In the genomic region with DNA sequence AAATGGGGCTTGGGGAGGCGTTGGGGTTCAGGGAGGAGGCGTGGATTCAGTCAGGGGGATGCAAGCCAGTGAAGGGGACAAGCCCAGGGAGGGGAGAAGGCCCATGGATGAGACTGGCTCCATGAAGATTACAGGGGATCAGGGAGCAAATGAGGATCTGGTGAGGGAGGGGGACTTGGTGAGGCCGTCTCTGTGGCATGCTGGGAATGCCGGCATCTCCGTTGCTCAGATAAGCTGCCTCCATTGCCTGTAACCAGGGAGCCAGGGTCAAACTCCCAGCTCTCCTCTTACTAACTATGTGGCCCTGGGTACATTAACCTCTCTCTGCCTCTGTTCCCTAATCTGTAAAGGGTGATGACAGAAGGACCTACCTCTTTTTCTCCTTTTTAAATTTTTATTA, we compare ENCODE assay signal across 24 cellular contexts. TPM values are rescaled to one million over a fixed set of nuclear protein-coding genes. Genes with fewer than 3 reads are reported as not detected.
DNase-seq lines count a peak whose midpoint lies in the region; ATAC-seq, FAIRE-seq and TF ChIP-seq lines count a peak whose summit lies in the region.
"Had no signal": no experiment of that assay in that cellular context is flagged by ENCODE, and none has a peak within 500 bp of the region (broad histone marks: within the 10 kb centered on the region; RNA-seq: fewer than 3 reads in every experiment).

No MANE protein-coding gene starts in this region.

- POLR2A ChIA-PET in HepG2 (lab: Yijun Ruan, JAX) (no interaction called here), T-cell (lab: Charles Lee) (no interaction called here)

- H2AFZ ChIP-seq in HepG2 (ENCODE audit: low read length), result no peak overlapping the region

- no peak overlapping the region for H3K4me3 ChIP-seq in liver (ENCODE audit: low read depth in 1 of 3, low read length in 3 of 3)
- no peak overlapping the region for H3K4me3 ChIP-seq in HepG2 (replicated peaks in 1 of 3; ENCODE audit: insufficient read depth in 1 of 3, low read depth in 2 of 3, low read length in 3 of 3)
- H3K4me3 ChIP-seq in upper lobe of right lung, result no peak overlapping the region
- H3K4me3 ChIP-seq: gastroesophageal sphincter, SK-N-MC had no signal

- TF ChIP-seq EP300 in HepG2 (IDR thresholded peaks at IDR 0.05; ENCODE audit: low read depth in 2 of 2, low read length in 2 of 2) (no peak), HepG2 (CRISPR knock-in tag; IDR thresholded peaks at IDR 0.05; ENCODE audit: borderline replicate concordance) (no peak)

- no peaks in the 10 kb centered on the region for H3K9me3 ChIP-seq in liver (ENCODE audit: control insufficient read depth in 4 of 4, low read length in 3 of 4)
- H3K9me3 ChIP-seq in HepG2 (ENCODE audit: low read length), result no peaks in the 10 kb centered on the region
- H3K9me3 ChIP-seq in upper lobe of right lung, result no peaks in the 10 kb centered on the region
- H3K9me3 ChIP-seq: gastroesophageal sphincter had no signal

- no peak overlapping the region for H3K27ac ChIP-seq in liver (ENCODE audit: low read depth in 1 of 2, low read length in 2 of 2)
- H3K27ac ChIP-seq in HepG2 (ENCODE audit: extremely low read length, insufficient read depth, low read length), result no peak overlapping the region
- peak overlapping the region; percentile 1 for H3K27ac ChIP-seq in upper lobe of right lung
- H3K27ac ChIP-seq: epithelial cell of prostate, SK-N-MC had no signal

- intact Hi-C loops in HepG2 (cut with micrococcal nuclease; ENCODE audit: unreplicated experiment) (no loop called here), upper lobe of right lung (cut with DNase I) (loop anchor here (5.0 kb wide), 1 partner anchor 103 kb away; no protein-coding TSS in a partner anchor)

- CTCF ChIA-PET in HepG2 (lab: Yijun Ruan, JAX; ENCODE audit: low intra/inter-chr PET ratio, low total read pairs) (interaction anchor here (2.9 kb wide), 1 partner anchor 104 kb away, joined by 37 read pairs; no protein-coding TSS in a partner anchor), T-cell (lab: Charles Lee) (interaction anchor here (0.7 to 3.0 kb wide), 12 partner anchors 8 to 247 kb away, joined by 3 to 38 read pairs (median 5); a partner anchor contains a TSS)

- TF ChIP-seq CTCF in liver (IDR thresholded peaks at IDR 0.05; ENCODE audit: low read depth, low read length, missing input control), result no peak
- no peak for TF ChIP-seq CTCF in HepG2 (CRISPR knock-in tag; IDR thresholded peaks at IDR 0.05)
- no peak for TF ChIP-seq CTCF in upper lobe of right lung (IDR thresholded peaks at IDR 0.05)

- ATAC-seq in HepG2 (no peak), T-cell (replicated peaks in 1 of 4) (no peak), upper lobe of right lung (no peak), HG03280 (IDR thresholded peaks at IDR 0.05; ENCODE audit: unreplicated experiment) (no peak)
- ATAC-seq: gastroesophageal sphincter had no signal

- H3K4me3 Mint-ChIP-seq in T-cell, result no peak overlapping the region
- H3K4me3 Mint-ChIP-seq: activated T-helper 1 cell treated with anti-CD3 and anti-CD28 coated beads, Interleukin-12 subunit alpha, Interleukin-12 subunit beta, Interleukin-2, Interleukin-4 antibody, amounts not matched to agents 30 ng/mL and 10 ng/mL and 1 ng/mL, durations not matched to agents 14 hours and 24 hours and 36 hours had no signal

- no peak overlapping the region for H3K4me2 ChIP-seq in HepG2 (ENCODE audit: low read depth, low read length)

- H3K36me3 ChIP-seq in liver (ENCODE audit: control insufficient read depth in 4 of 4, insufficient read depth in 3 of 4, low read depth in 1 of 4, low read length in 3 of 4), result peaks cover 0 to 32% (median 2%) of the 10 kb centered on the region in 4 donors
- peaks cover 34 to 66% of the 10 kb centered on the region in 2 experiments for H3K36me3 ChIP-seq in HepG2 (replicated peaks in 1 of 2; ENCODE audit: control insufficient read depth in 1 of 2, insufficient read depth in 2 of 2, low read length in 2 of 2)
- peaks cover 88% of the 10 kb centered on the region for H3K36me3 ChIP-seq in upper lobe of right lung

- H3K9ac ChIP-seq in liver (ENCODE audit: low read depth in 1 of 2, low read length in 2 of 2) (no peak overlapping the region), HepG2 (ENCODE audit: insufficient read depth, low read depth, low read length) (no peak overlapping the region)

- DNase-seq in HepG2 (ENCODE audit: low spot score) (no peak), T-cell (no peak), islet precursor cell (peak; percentile 79), upper lobe of right lung (peak; percentile 19), NCI-H774 (lab: John Stamatoyannopoulos, UW) (no peak), DMS53 treated with DMSO at 0.1 percent for 48 hours (lab: John Stamatoyannopoulos, UW; ENCODE audit: unreplicated experiment) (no peak)
- DNase-seq: activated CD4-positive, alpha-beta T cell treated with anti-CD3 and anti-CD28 coated beads, Interleukin-2, amount 50 U/mL, for 48 hours; amygdala; cortex of kidney; DMS153; NCI-H1694 treated with DMSO at 0.1 percent for 48 hours; nucleus accumbens; stimulated activated CD4-positive, alpha-beta T cell treated with anti-CD3 and anti-CD28 coated beads, Interleukin-4, amount 100 ng/mL, for 24 hours had no signal

- no peaks in the 10 kb centered on the region for H3K79me2 ChIP-seq in HepG2 (ENCODE audit: insufficient read depth, low read length)

- H3K27me3 ChIP-seq in liver (ENCODE audit: control insufficient read depth in 4 of 4, insufficient read depth in 4 of 4, low read length in 3 of 4), result no peaks in the 10 kb centered on the region
- H3K27me3 ChIP-seq in HepG2 (ENCODE audit: control insufficient read depth in 1 of 2, insufficient read depth in 2 of 2, low read length in 2 of 2), result no peaks in the 10 kb centered on the region
- H3K27me3 ChIP-seq in upper lobe of right lung, result no peaks in the 10 kb centered on the region
- H3K27me3 ChIP-seq: gastroesophageal sphincter had no signal

- peaks cover 44 to 55% (median 52%) of the 10 kb centered on the region in 3 donors for H3K4me1 Mint-ChIP-seq in T-cell

- H3K27me3 Mint-ChIP-seq in T-cell, result no peaks in the 10 kb centered on the region

- peaks cover 21% of the 10 kb centered on the region for H3K36me3 Mint-ChIP-seq in T-cell

- TF ChIP-seq RAD21 in liver (IDR thresholded peaks at IDR 0.05) (no peak), HepG2 (CRISPR knock-in tag; IDR thresholded peaks at IDR 0.05) (no peak)

- H3K4me1 ChIP-seq in liver (ENCODE audit: control insufficient read depth in 4 of 4, insufficient read depth in 4 of 4, low read length in 3 of 4) (no peaks in the 10 kb centered on the region), HepG2 (ENCODE audit: insufficient read depth, low read length) (peaks cover 15% of the 10 kb centered on the region), upper lobe of right lung (peaks cover 15% of the 10 kb centered on the region)

- no TSS peak for BruUV-seq in HepG2 (replicated peaks; lab: Mats Ljungman, UMichigan)

- H4K20me1 ChIP-seq in HepG2 (ENCODE audit: insufficient read depth, low read length), result peaks cover 8% of the 10 kb centered on the region; the same call in 1 of the 2 replicates

- no peak for TF ChIP-seq POLR2A in HepG2 (IDR thresholded peaks at IDR 0.05; ENCODE audit: insufficient read depth in 1 of 2, low read depth in 2 of 2, low read length in 2 of 2)

- H3K9me3 Mint-ChIP-seq in T-cell, result no peaks in the 10 kb centered on the region
- H3K9me3 Mint-ChIP-seq: activated T-helper 1 cell treated with anti-CD3 and anti-CD28 coated beads, Interleukin-12 subunit alpha, Interleukin-12 subunit beta, Interleukin-2, Interleukin-4 antibody, amounts not matched to agents 30 ng/mL and 10 ng/mL and 1 ng/mL, durations not matched to agents 14 hours and 24 hours and 36 hours had no signal

- FAIRE-seq in HepG2 (lab: Jason Lieb, UNC), result no peak
- FAIRE-seq: GM18507, TTC549 had no signal

- in situ Hi-C loops in HepG2 (cut with HindIII; ENCODE audit: extremely low pct_ligation_motif_present, low pct_unique_long_range_greater_than_20kb), result no loop called here

- peak overlapping the region; percentile 99 to 100 for H3K27ac Mint-ChIP-seq in T-cell
- H3K27ac Mint-ChIP-seq: activated T-helper 1 cell treated with anti-CD3 and anti-CD28 coated beads, Interleukin-12 subunit alpha, Interleukin-12 subunit beta, Interleukin-2, Interleukin-4 antibody, amounts not matched to agents 30 ng/mL and 10 ng/mL and 1 ng/mL, durations not matched to agents 14 hours and 24 hours and 36 hours had no signal

- WGBS in liver, result 86% methylated on average over 5 of the region's 5 CpGs
- WGBS in HepG2 (ENCODE audit: low lambda C conversion rate), result 98% methylated on average over 2 of the region's 5 CpGs

TF ChIP-seq in liver, 16 proteins besides CTCF, POLR2A, EP300 and RAD21 (continues in another document):
- TF ChIP-seq RXRA (IDR thresholded peaks at IDR 0.05) (peak; percentile 56 to 69), NR2F2 (IDR thresholded peaks at IDR 0.05) (peak; percentile 55), FOXA1 (IDR thresholded peaks at IDR 0.05) (no peak)

TF ChIP-seq in HepG2, 621 proteins besides CTCF, POLR2A, EP300 and RAD21 (continues in another document):
- TF ChIP-seq ZBTB8A (CRISPR knock-in tag; IDR thresholded peaks at IDR 0.05; ENCODE audit: borderline replicate concordance, low read depth), result no peak
- TF ChIP-seq DNMT1 (CRISPR knock-in tag; IDR thresholded peaks at IDR 0.05), result no peak

RNA-seq across cellular contexts. Expression of a gene that starts 38.7 kb away (rescaled TPM):
- total RNA-seq in liver (not detected), HepG2 (2016; rRNA removed; fragmentation: Illumina TruSeq; extraction: Trizol) (not detected in 2 replicates), T-cell (under 1 TPM; 0.13 to 0.59 (median 0.47) TPM), upper lobe of right lung (0.64 TPM)
- polyA plus RNA-seq in liver (under 1 TPM in 1 of 2 donors, not detected in 1; 0.05 TPM), HepG2 (2011; rRNA removed) (not detected in 2 replicates)
- total RNA-seq in HepG2 (2016; cell fraction: cytosol; rRNA removed; fragmentation: Illumina TruSeq; extraction: Trizol; ENCODE audit: low read depth), result not detected in 2 replicates
- not detected in 2 replicates for total RNA-seq in HepG2 (2016; cell fraction: insoluble cytoplasmic fraction; rRNA removed; fragmentation: Illumina TruSeq; extraction: Trizol)
- not detected in 2 replicates for total RNA-seq in HepG2 (2016; cell fraction: membrane; rRNA removed; fragmentation: Illumina TruSeq; extraction: Trizol)
- not detected in 2 replicates for total RNA-seq in HepG2 (2016; cell fraction: nucleus; rRNA removed; fragmentation: Illumina TruSeq; extraction: Trizol)
- not detected in 2 replicates for polyA plus RNA-seq in HepG2 (2011; cell fraction: cytosol; rRNA removed)
- polyA plus RNA-seq in HepG2 (2011; cell fraction: nucleus; rRNA removed), result 0.05 TPM in 1 of 2 replicates, not detected in the other
- polyA plus RNA-seq in HepG2 (2012), result not detected in 2 replicates
- not detected in 2 replicates for polyA plus RNA-seq in HepG2 (2016; cell fraction: cytosol; fragmentation: Illumina TruSeq; extraction: Trizol; ENCODE audit: low read depth)
- polyA plus RNA-seq in HepG2 (2016; cell fraction: insoluble cytoplasmic fraction; fragmentation: Illumina TruSeq; extraction: Trizol; ENCODE audit: low read depth), result not detected in 2 replicates
- 0.07 and 0.18 TPM in 2 replicates for polyA plus RNA-seq in HepG2 (2016; cell fraction: membrane; fragmentation: Illumina TruSeq; extraction: Trizol; ENCODE audit: low read depth)
- polyA plus RNA-seq in HepG2 (2016; cell fraction: nucleus; fragmentation: Illumina TruSeq; extraction: Trizol; ENCODE audit: insufficient read depth, low read depth), result not detected in 2 replicates
- polyA minus RNA-seq in HepG2 (2011; rRNA and poly(A)+ RNA removed; ENCODE audit: low replicate concordance), result not detected in 2 replicates
- polyA minus RNA-seq in HepG2 (2011; cell fraction: cytosol; rRNA and poly(A)+ RNA removed), result not detected in 2 replicates
- polyA minus RNA-seq in HepG2 (2011; cell fraction: nucleus; rRNA and poly(A)+ RNA removed), result 0.12 TPM in 1 of 2 replicates, not detected in the other
- total RNA-seq: M059J, NCI-H460, OCI-LY7 had no signal

Comparison
In these comparisons a context has a peak if more than half of its experiments do, and no peak if none do; other contexts are left out.
1. DNase-seq: peak in islet precursor cell (single experiment) and upper lobe of right lung (single experiment); none in HepG2 (single experiment), T-cell (0 of 34), NCI-H774 (single experiment) and DMS53 treated with DMSO at 0.1 percent for 48 hours (single experiment).